ENCODE assay signal across 8 cellular contexts in genomic region chr22:42299586-42300285, GRCh38. TPM values are rescaled to one million over a fixed set of nuclear protein-coding genes. Genes with fewer than 3 reads are reported as not detected.
DNase-seq lines count a peak whose midpoint lies in the region; ATAC-seq and TF ChIP-seq lines count a peak whose summit lies in the region.

No MANE protein-coding gene starts in this region.

- H3K27me3 ChIP-seq in Loucy (ENCODE audit: insufficient read depth, low read length, poor library complexity, severe bottlenecking), result no peaks in the 10 kb centered on the region
- peaks cover 44% of the 10 kb centered on the region for H3K27me3 ChIP-seq in left ventricle myocardium inferior (ENCODE audit: low read depth)

- H3K4me1 ChIP-seq in Loucy (ENCODE audit: insufficient read depth, low read length, poor library complexity, severe bottlenecking), result peaks cover 66% of the 10 kb centered on the region
- H3K4me1 ChIP-seq in left ventricle myocardium inferior, result peaks cover 9% of the 10 kb centered on the region

- H3K9me3 Mint-ChIP-seq in activated CD4-positive, alpha-beta T cell treated with anti-CD3 and anti-CD28 coated beads for 36 hours (ENCODE audit: low read depth), result no peaks in the 10 kb centered on the region

- no peak overlapping the region for H3K4me3 Mint-ChIP-seq in activated CD4-positive, alpha-beta T cell treated with anti-CD3 and anti-CD28 coated beads for 36 hours

- H3K9ac ChIP-seq in Loucy (ENCODE audit: low read depth, low read length, poor library complexity, severe bottlenecking), result peak overlapping the region; percentile 93

- H3K4me1 Mint-ChIP-seq in activated CD4-positive, alpha-beta T cell treated with anti-CD3 and anti-CD28 coated beads for 36 hours, result peaks cover 84% of the 10 kb centered on the region

- POLR2A ChIA-PET in activated CD4-positive, alpha-beta T cell treated with anti-CD3 and anti-CD28 coated beads for 36 hours (lab: Charles Lee), result no interaction called here

- H3K4me3 ChIP-seq in Loucy (ENCODE audit: low read length, poor library complexity, severe bottlenecking) (peak overlapping the region; percentile 75), left ventricle myocardium inferior (no peak overlapping the region)

- CTCF ChIA-PET in activated CD4-positive, alpha-beta T cell treated with anti-CD3 and anti-CD28 coated beads for 36 hours (lab: Charles Lee), result no interaction called here

- peaks cover 4% of the 10 kb centered on the region for H3F3A ChIP-seq in Loucy (ENCODE audit: low read depth)

- no peak for ATAC-seq in activated CD4-positive, alpha-beta T cell treated with anti-CD3 and anti-CD28 coated beads for 36 hours
- ATAC-seq in GM19463 (IDR thresholded peaks at IDR 0.05; ENCODE audit: unreplicated experiment), result no peak

- H3K27ac ChIP-seq in left ventricle myocardium inferior (replicated peaks), result no peak overlapping the region

- no peak overlapping the region for H2AFZ ChIP-seq in Loucy (ENCODE audit: low read length)

- H3K9me3 ChIP-seq in Loucy (ENCODE audit: insufficient read depth, low read depth, low read length), result no peaks in the 10 kb centered on the region
- H3K9me3 ChIP-seq in left ventricle myocardium inferior (replicated peaks), result no peaks in the 10 kb centered on the region

- no peaks in the 10 kb centered on the region for H3K36me3 Mint-ChIP-seq in activated CD4-positive, alpha-beta T cell treated with anti-CD3 and anti-CD28 coated beads for 36 hours (ENCODE audit: low read depth)

- H3K27ac Mint-ChIP-seq in activated CD4-positive, alpha-beta T cell treated with anti-CD3 and anti-CD28 coated beads for 36 hours, result peak overlapping the region; percentile 83

- peak overlapping the region; percentile 98 for H3K4me2 ChIP-seq in Loucy (ENCODE audit: low read depth, low read length, poor library complexity, severe bottlenecking)

- H3K27me3 Mint-ChIP-seq in activated CD4-positive, alpha-beta T cell treated with anti-CD3 and anti-CD28 coated beads for 36 hours, result no peaks in the 10 kb centered on the region

- peaks cover 21% of the 10 kb centered on the region for H3K79me2 ChIP-seq in Loucy (ENCODE audit: insufficient read depth, low read length)

- intact Hi-C loops in activated CD4-positive, alpha-beta T cell treated with anti-CD3 and anti-CD28 coated beads for 36 hours (cut with DNase I, micrococcal nuclease), result no loop called here
- intact Hi-C loops in left ventricle myocardium inferior (cut with micrococcal nuclease), result no loop called here

- H4K20me1 ChIP-seq in Loucy (ENCODE audit: insufficient read depth, low read length, poor library complexity, severe bottlenecking), result no peaks in the 10 kb centered on the region

- H3K9me2 ChIP-seq in Loucy (replicated peaks; ENCODE audit: low read depth, low read length), result no peaks in the 10 kb centered on the region

- H3K36me3 ChIP-seq in Loucy (ENCODE audit: insufficient read depth, low read length) (no peaks in the 10 kb centered on the region), left ventricle myocardium inferior (no peaks in the 10 kb centered on the region)

- no peak for TF ChIP-seq CTCF in Loucy (conservative IDR thresholded peaks at IDR 0.05; ENCODE audit: low read length)
- no peak for TF ChIP-seq CTCF in left ventricle myocardium inferior (IDR thresholded peaks at IDR 0.05; ENCODE audit: borderline replicate concordance)

- peak; percentile 70 for DNase-seq in activated CD4-positive, alpha-beta T cell treated with anti-CD3 and anti-CD28 coated beads for 36 hours
- DNase-seq in left ventricle myocardium inferior, result peak; percentile 48
- peak; percentile 22 for DNase-seq in stimulated activated CD8-positive, alpha-beta memory T cell treated with anti-CD3 and anti-CD28 coated beads, Interleukin-4, amount 100 ng/mL, for 24 hours (ENCODE audit: low read depth)
- no peak for DNase-seq in DMS 273 (lab: John Stamatoyannopoulos, UW; ENCODE audit: unreplicated experiment)
- no peak for DNase-seq in pons (ENCODE audit: low spot score)
- DNase-seq in NCI-H146 treated with DMSO at 0.1 percent for 48 hours (lab: John Stamatoyannopoulos, UW; ENCODE audit: unreplicated experiment), result no peak

RNA-seq across cellular contexts. Expression of gene TCF20, which starts 29.3 kb away (rescaled TPM):
- total RNA-seq in activated CD4-positive, alpha-beta T cell treated with anti-CD3 and anti-CD28 coated beads for 36 hours, result 10 to 100 TPM; 64.1 to 68.3 TPM
- 17.2 TPM for total RNA-seq in left ventricle myocardium inferior

Comparison
In these comparisons a context has a peak if more than half of its experiments do, and no peak if none do; other contexts are left out.
1. DNase-seq: peak in activated CD4-positive, alpha-beta T cell treated with anti-CD3 and anti-CD28 coated beads for 36 hours (single experiment), left ventricle myocardium inferior (single experiment) and stimulated activated CD8-positive, alpha-beta memory T cell treated with anti-CD3 and anti-CD28 coated beads, Interleukin-4, amount 100 ng/mL, for 24 hours (single experiment); none in DMS 273 (single experiment), pons (single experiment) and NCI-H146 treated with DMSO at 0.1 percent for 48 hours (single experiment).